Comparison of ENCODE assay signal across 1 cellular context in genomic region chr19:43611788-43612187, GRCh38.
TF ChIP-seq lines count a peak whose summit lies in the region.

A gene with protein sequence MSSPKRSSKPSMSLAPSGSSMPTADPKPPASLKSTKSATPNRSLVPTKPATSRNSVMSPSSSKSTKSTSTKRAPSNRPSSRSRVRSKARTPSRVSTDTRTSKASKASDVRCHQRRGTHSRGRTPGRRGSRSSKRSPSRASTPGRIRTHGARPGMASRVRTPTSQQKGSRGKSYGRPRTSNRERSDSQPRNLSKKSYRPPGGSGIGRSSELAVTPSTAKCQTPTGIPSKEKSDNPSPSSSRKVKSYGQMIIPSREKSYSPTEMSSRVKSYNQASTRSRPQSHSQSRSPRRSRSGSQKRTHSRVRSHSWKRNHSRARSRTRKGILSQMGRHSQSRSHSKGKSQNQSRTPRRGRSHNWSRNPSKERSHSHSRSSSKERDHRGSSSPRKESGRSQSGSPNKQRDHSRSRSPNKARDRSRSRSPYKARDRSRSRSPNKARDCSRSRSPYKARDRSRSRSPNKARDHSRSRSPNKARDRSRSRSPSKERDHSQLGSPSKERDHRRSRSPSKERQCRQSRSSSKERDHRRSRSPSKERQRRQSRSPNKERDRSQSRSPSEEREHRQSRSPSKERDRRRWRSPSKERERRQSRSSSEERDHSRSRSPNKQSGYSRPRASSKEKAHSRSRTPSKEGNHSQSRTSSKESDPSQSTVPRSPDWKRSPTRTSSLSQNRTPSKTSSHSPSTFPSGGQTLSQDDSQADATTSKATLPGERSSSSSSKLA (plus strand): TSS chr19:43612088. CDS start chr19:43612122, 34 bp downstream.

TF ChIP-seq in HEK293, 187 proteins besides CTCF, POLR2A, EP300 and RAD21 (continued from another document):
- TF ChIP-seq, protein P1, sequence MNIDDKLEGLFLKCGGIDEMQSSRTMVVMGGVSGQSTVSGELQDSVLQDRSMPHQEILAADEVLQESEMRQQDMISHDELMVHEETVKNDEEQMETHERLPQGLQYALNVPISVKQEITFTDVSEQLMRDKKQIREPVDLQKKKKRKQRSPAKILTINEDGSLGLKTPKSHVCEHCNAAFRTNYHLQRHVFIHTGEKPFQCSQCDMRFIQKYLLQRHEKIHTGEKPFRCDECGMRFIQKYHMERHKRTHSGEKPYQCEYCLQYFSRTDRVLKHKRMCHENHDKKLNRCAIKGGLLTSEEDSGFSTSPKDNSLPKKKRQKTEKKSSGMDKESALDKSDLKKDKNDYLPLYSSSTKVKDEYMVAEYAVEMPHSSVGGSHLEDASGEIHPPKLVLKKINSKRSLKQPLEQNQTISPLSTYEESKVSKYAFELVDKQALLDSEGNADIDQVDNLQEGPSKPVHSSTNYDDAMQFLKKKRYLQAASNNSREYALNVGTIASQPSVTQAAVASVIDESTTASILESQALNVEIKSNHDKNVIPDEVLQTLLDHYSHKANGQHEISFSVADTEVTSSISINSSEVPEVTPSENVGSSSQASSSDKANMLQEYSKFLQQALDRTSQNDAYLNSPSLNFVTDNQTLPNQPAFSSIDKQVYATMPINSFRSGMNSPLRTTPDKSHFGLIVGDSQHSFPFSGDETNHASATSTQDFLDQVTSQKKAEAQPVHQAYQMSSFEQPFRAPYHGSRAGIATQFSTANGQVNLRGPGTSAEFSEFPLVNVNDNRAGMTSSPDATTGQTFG (tag by site-specific recombination; IDR thresholded peaks at IDR 0.05; ENCODE audit: borderline replicate concordance): no peak
- TF ChIP-seq ZBTB8A (tag by site-specific recombination; IDR thresholded peaks at IDR 0.05) (no peak), ZNF274 (IDR thresholded peaks at IDR 0.05; ENCODE audit: low read length) (no peak), ZNF274 (tag by site-specific recombination; IDR thresholded peaks at IDR 0.05; ENCODE audit: borderline replicate concordance) (no peak), SALL2 (tag by site-specific recombination; IDR thresholded peaks at IDR 0.05; ENCODE audit: borderline replicate concordance) (no peak), ZNF24 (tag by site-specific recombination; IDR thresholded peaks at IDR 0.05) (no peak)
- TF ChIP-seq, protein P2, sequence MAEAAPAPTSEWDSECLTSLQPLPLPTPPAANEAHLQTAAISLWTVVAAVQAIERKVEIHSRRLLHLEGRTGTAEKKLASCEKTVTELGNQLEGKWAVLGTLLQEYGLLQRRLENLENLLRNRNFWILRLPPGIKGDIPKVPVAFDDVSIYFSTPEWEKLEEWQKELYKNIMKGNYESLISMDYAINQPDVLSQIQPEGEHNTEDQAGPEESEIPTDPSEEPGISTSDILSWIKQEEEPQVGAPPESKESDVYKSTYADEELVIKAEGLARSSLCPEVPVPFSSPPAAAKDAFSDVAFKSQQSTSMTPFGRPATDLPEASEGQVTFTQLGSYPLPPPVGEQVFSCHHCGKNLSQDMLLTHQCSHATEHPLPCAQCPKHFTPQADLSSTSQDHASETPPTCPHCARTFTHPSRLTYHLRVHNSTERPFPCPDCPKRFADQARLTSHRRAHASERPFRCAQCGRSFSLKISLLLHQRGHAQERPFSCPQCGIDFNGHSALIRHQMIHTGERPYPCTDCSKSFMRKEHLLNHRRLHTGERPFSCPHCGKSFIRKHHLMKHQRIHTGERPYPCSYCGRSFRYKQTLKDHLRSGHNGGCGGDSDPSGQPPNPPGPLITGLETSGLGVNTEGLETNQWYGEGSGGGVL (tag by site-specific recombination; IDR thresholded peaks at IDR 0.05): no peak
TF ChIP-seq in HEK293: peak in this region for 3.
